In the genomic region with DNA sequence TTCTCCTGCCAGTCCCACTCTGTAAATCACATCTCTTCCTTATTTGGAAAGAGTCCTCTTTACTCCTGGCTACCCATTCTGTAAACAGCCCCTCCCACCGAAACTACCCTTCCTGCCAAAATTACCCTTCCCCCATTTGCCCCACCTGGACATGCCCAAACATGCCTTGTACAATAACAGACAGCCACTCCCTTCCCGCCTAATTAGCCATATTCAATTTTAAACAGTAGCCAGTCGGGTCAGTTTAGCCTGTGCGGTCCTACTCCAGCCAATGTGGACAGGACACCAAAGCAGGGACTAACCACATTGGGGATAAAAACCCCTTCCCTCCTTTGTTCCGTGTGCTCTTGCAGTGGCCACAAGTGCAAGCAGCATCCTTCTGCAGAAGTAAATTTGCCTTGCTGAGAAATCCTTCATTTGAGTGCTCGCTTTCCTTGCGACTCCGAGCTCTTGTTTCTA, we compare ENCODE assay signal across 1 cellular context.
TF ChIP-seq lines count a peak whose summit lies in the region.

No MANE protein-coding gene starts in this region.

TF ChIP-seq in WTC11, 78 proteins besides CTCF, POLR2A, EP300 and RAD21 (continued from another document):
- no peak for TF ChIP-seq ATF6 (CRISPR knock-in tag; IDR thresholded peaks at IDR 0.05)
- TF ChIP-seq FOXK1 (CRISPR knock-in tag; IDR thresholded peaks at IDR 0.05), result no peak
- no peak for TF ChIP-seq PRRX2 (CRISPR knock-in tag; IDR thresholded peaks at IDR 0.05)
- TF ChIP-seq, protein P1, sequence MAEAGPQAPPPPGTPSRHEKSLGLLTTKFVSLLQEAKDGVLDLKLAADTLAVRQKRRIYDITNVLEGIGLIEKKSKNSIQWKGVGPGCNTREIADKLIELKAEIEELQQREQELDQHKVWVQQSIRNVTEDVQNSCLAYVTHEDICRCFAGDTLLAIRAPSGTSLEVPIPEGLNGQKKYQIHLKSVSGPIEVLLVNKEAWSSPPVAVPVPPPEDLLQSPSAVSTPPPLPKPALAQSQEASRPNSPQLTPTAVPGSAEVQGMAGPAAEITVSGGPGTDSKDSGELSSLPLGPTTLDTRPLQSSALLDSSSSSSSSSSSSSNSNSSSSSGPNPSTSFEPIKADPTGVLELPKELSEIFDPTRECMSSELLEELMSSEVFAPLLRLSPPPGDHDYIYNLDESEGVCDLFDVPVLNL (CRISPR knock-in tag; IDR thresholded peaks at IDR 0.05; ENCODE audit: borderline replicate concordance, low read depth), result no peak
- TF ChIP-seq ZNF219 (CRISPR knock-in tag; IDR thresholded peaks at IDR 0.05; ENCODE audit: borderline replicate concordance), result no peak
- no peak for TF ChIP-seq NFE2L1 (CRISPR knock-in tag; IDR thresholded peaks at IDR 0.05)
- no peak for TF ChIP-seq TP53 (CRISPR knock-in tag; IDR thresholded peaks at IDR 0.05)
- no peak for TF ChIP-seq GRHL2 (CRISPR knock-in tag; IDR thresholded peaks at IDR 0.05; ENCODE audit: insufficient replicate concordance, severe bottlenecking)
- TF ChIP-seq TEAD1 (CRISPR knock-in tag; IDR thresholded peaks at IDR 0.05), result no peak
